ENCODE assay signal across 9 cellular contexts in the genomic region with DNA sequence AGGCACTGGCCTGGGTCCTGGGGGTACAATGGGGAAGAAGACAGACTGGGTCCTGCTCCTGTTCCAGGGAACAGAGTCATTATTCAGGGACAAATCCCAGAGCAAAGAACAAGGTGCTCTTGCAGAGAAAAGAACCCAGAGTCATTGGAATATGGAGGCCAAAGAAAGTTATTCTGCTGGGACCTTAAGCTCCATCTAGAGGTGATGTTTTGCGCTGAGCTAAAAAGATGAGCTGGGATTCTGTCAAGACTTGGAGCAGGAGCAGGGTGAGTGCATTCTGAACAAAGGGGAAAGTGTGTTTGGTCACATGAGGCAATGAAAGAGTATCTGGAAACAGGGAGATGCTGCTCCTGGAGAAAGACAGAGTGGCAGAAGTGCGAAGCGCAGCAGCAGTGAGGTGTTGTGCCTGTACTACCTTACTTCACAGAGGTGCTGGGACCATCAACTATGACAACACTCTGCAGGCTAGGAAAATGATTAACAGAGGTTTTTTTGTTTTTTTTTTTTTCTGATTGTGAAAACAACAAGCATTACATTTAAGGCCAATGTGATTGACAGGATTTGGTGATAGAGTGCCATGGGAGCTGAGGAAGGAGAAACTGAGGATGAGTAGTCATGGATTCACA.
DNase-seq lines count a peak whose midpoint lies in the region; ATAC-seq and TF ChIP-seq lines count a peak whose summit lies in the region.
"Had no signal": no experiment of that assay in that cellular context is flagged by ENCODE, and none has a peak within 500 bp of the region (broad histone marks: within the 10 kb centered on the region; RNA-seq: fewer than 3 reads in every experiment).

No MANE protein-coding gene starts in this region.

- H3K4me2 ChIP-seq in smooth muscle cell: no peak overlapping the region

- no peak for DNase-seq in activated T-cell treated with anti-CD3 and anti-CD28 coated beads, Interleukin-2, amount 50 U/mL, for 24 hours
- no peak for DNase-seq in activated T-cell treated with anti-CD3 and anti-CD28 coated beads, Interleukin-2, amount 50 U/mL, for 48 hours
- DNase-seq in NCI-H526 (lab: John Stamatoyannopoulos, UW): peak; percentile 37 to 62
- no peak for DNase-seq in smooth muscle cell (lab: John Stamatoyannopoulos, UW; ENCODE audit: unreplicated experiment)

- no peak overlapping the region for H2AFZ ChIP-seq in smooth muscle cell (ENCODE audit: low read depth)

- peak; percentile 12 for TF ChIP-seq CTCF in smooth muscle cell (IDR thresholded peaks at IDR 0.05; ENCODE audit: borderline replicate concordance, insufficient read depth, poor library complexity, severe bottlenecking)

- peaks cover 24% of the 10 kb centered on the region for H3K4me1 Mint-ChIP-seq in activated T-cell treated with anti-CD3 and anti-CD28 coated beads, Interleukin-2, amount 50 U/mL, for 24 hours (ENCODE audit: low read depth)

- H3K27ac Mint-ChIP-seq in activated T-cell treated with anti-CD3 and anti-CD28 coated beads, Interleukin-2, amount 50 U/mL, for 24 hours: peak overlapping the region; percentile 48

- no peaks in the 10 kb centered on the region for H3K9me3 ChIP-seq in smooth muscle cell (replicated peaks; ENCODE audit: low read depth)

- H3K9me3 Mint-ChIP-seq in activated T-cell treated with anti-CD3 and anti-CD28 coated beads, Interleukin-2, amount 50 U/mL, for 24 hours: peaks cover under 1% of the 10 kb centered on the region

- H3F3A ChIP-seq in smooth muscle cell (ENCODE audit: low read depth): no peaks in the 10 kb centered on the region

- H3K27ac ChIP-seq in smooth muscle cell (ENCODE audit: low read depth): no peak overlapping the region

- no peaks in the 10 kb centered on the region for H3K36me3 ChIP-seq in smooth muscle cell (ENCODE audit: low read depth)

- WGBS in smooth muscle cell (ENCODE audit: low lambda C conversion rate): 74% methylated on average over 3 of the region's 3 CpGs

- no peaks in the 10 kb centered on the region for H3K79me2 ChIP-seq in smooth muscle cell (ENCODE audit: low read depth)

- no peaks in the 10 kb centered on the region for H3K27me3 ChIP-seq in smooth muscle cell (ENCODE audit: low read depth)

- no peak overlapping the region for H3K4me3 ChIP-seq in smooth muscle cell
- H3K4me3 ChIP-seq: lung had no signal

- no peaks in the 10 kb centered on the region for H4K20me1 ChIP-seq in smooth muscle cell (ENCODE audit: low read depth)

- H3K27me3 Mint-ChIP-seq in activated T-cell treated with anti-CD3 and anti-CD28 coated beads, Interleukin-2, amount 50 U/mL, for 24 hours: no peaks in the 10 kb centered on the region

- ATAC-seq in esophagus mucosa: peak; percentile 35
- no peak for ATAC-seq in HG02642 (IDR thresholded peaks at IDR 0.05; ENCODE audit: poor library complexity, unreplicated experiment)
- no peak for ATAC-seq in GM19023 (IDR thresholded peaks at IDR 0.05; ENCODE audit: unreplicated experiment)
- no peak for ATAC-seq in HG02870 (IDR thresholded peaks at IDR 0.05; ENCODE audit: unreplicated experiment)

- no peaks in the 10 kb centered on the region for H3K4me1 ChIP-seq in smooth muscle cell (ENCODE audit: low read depth)

- no peak overlapping the region for H3K9ac ChIP-seq in smooth muscle cell (ENCODE audit: low read depth)

- no peak overlapping the region for H3K4me3 Mint-ChIP-seq in activated T-cell treated with anti-CD3 and anti-CD28 coated beads, Interleukin-2, amount 50 U/mL, for 24 hours

- H3K36me3 Mint-ChIP-seq in activated T-cell treated with anti-CD3 and anti-CD28 coated beads, Interleukin-2, amount 50 U/mL, for 24 hours (ENCODE audit: low read depth): peaks cover 11% of the 10 kb centered on the region

Comparison
In these comparisons a context has a peak if more than half of its experiments do, and no peak if none do; other contexts are left out.
1. DNase-seq: peak in NCI-H526 (2 of 2); none in activated T-cell treated with anti-CD3 and anti-CD28 coated beads, Interleukin-2, amount 50 U/mL, for 24 hours (single experiment), activated T-cell treated with anti-CD3 and anti-CD28 coated beads, Interleukin-2, amount 50 U/mL, for 48 hours (0 of 2) and smooth muscle cell (single experiment).